8 cellular contexts compared by ENCODE assay signal in genomic region chr6:46734867-46735719, GRCh38. TPM values are rescaled to one million over a fixed set of nuclear protein-coding genes. Genes with fewer than 3 reads are reported as not detected.
DNase-seq lines count a peak whose midpoint lies in the region; ATAC-seq, FAIRE-seq and TF ChIP-seq lines count a peak whose summit lies in the region.

Gene PLA2G7 (minus strand): TSS chr6:46735375. CDS start chr6:46722891, 12,484 bp downstream.

- no peak for TF ChIP-seq EP300 in GM12878 (IDR thresholded peaks at IDR 0.05; ENCODE audit: borderline replicate concordance in 1 of 2, control insufficient read depth in 1 of 2, low read depth in 2 of 2, low read length in 2 of 2)

- WGBS in GM12878 (ENCODE audit: insufficient coverage, insufficient replicate concordance, low lambda C conversion rate, missing lambda C conversion rate): 15% methylated on average over 52 of the region's 73 CpGs

- POLR2A ChIA-PET in GM12878 (lab: Charles Lee): no interaction called here

- H3K9ac ChIP-seq in GM12878 (ENCODE audit: control insufficient read depth, insufficient read depth, low read length) (no peak within 1 kb of the TSS), iPS-20b (ENCODE audit: low read depth, low read length) (peak within 1 kb of the TSS; percentile 81)

- no peak for FAIRE-seq in GM12878 (lab: Jason Lieb, UNC)

- RAD21 ChIA-PET in GM12878 (lab: Charles Lee; ENCODE audit: unreplicated experiment): no interaction called here

- H2AFZ ChIP-seq in GM12878 (ENCODE audit: control insufficient read depth, low read depth, low read length): no peak within 1 kb of the TSS

- no peaks in the 10 kb centered on the region for H3K36me3 ChIP-seq in GM12878 (ENCODE audit: control insufficient read depth in 2 of 2, insufficient read depth in 2 of 2, low read length in 1 of 2)
- no peaks in the 10 kb centered on the region for H3K36me3 ChIP-seq in iPS-20b (ENCODE audit: insufficient read depth, low read depth, low read length)
- H3K36me3 ChIP-seq in gastrocnemius medialis: no peaks in the 10 kb centered on the region

- TF ChIP-seq POLR2A in GM12878 (IDR thresholded peaks at IDR 0.05; ENCODE audit: low read depth, low read length): no peak
- no peak for TF ChIP-seq POLR2A in gastrocnemius medialis (IDR thresholded peaks at IDR 0.05)

- no peaks in the 10 kb centered on the region for H3K36me3 Mint-ChIP-seq in activated T-cell treated with anti-CD3 and anti-CD28 coated beads, Interleukin-2, amount 50 U/mL, for 4 hours (ENCODE audit: insufficient read depth)

- no peak within 1 kb of the TSS for H3K27ac ChIP-seq in GM12878 (ENCODE audit: control insufficient read depth, insufficient read depth)
- H3K27ac ChIP-seq in iPS-20b (ENCODE audit: low read length): no peak within 1 kb of the TSS
- H3K27ac ChIP-seq in gastrocnemius medialis: no peak within 1 kb of the TSS

- peaks cover 8% of the 10 kb centered on the region for H3K4me1 Mint-ChIP-seq in activated T-cell treated with anti-CD3 and anti-CD28 coated beads, Interleukin-2, amount 50 U/mL, for 4 hours (ENCODE audit: low read depth)

- intact Hi-C loops in GM12878 (cut with micrococcal nuclease; ENCODE audit: unreplicated experiment): no loop called here
- intact Hi-C loops in gastrocnemius medialis (cut with DNase I; ENCODE audit: low total_unique reads): no loop called here

- H3K4me3 ChIP-seq in GM12878: no peak within 1 kb of the TSS
- peak within 1 kb of the TSS; percentile 89 for H3K4me3 ChIP-seq in iPS-20b (ENCODE audit: low read length)
- peak within 1 kb of the TSS; percentile 43 to 67 (median 54) for H3K4me3 ChIP-seq in gastrocnemius medialis

- H3K4me1 ChIP-seq in GM12878 (ENCODE audit: control insufficient read depth, insufficient read depth, low read length) (no peaks in the 10 kb centered on the region), iPS-20b (ENCODE audit: insufficient read depth, low read length) (peaks cover 4% of the 10 kb centered on the region; the same call in 1 of the 2 replicates), gastrocnemius medialis (peaks cover 3 to 11% of the 10 kb centered on the region in 2 donors)

- no peaks in the 10 kb centered on the region for H4K20me1 ChIP-seq in GM12878 (ENCODE audit: control insufficient read depth, insufficient read depth)

- H3K27me3 Mint-ChIP-seq in activated T-cell treated with anti-CD3 and anti-CD28 coated beads, Interleukin-2, amount 50 U/mL, for 4 hours (ENCODE audit: low read depth): peaks cover 61% of the 10 kb centered on the region

- no peak within 1 kb of the TSS for H3K4me3 Mint-ChIP-seq in activated T-cell treated with anti-CD3 and anti-CD28 coated beads, Interleukin-2, amount 50 U/mL, for 4 hours

- H3K9me3 Mint-ChIP-seq in activated T-cell treated with anti-CD3 and anti-CD28 coated beads, Interleukin-2, amount 50 U/mL, for 4 hours: no peaks in the 10 kb centered on the region

- in situ Hi-C loops in GM12878 (cut with MboI): no loop called here
- in situ Hi-C loops in gastrocnemius medialis (cut with MboI; ENCODE audit: low sequenced_read_pairs in 4 of 4): no loop called here

- H3K27me3 ChIP-seq in GM12878 (replicated peaks in 1 of 2; ENCODE audit: control insufficient read depth in 2 of 2, insufficient read depth in 2 of 2, low read length in 1 of 2) (peaks cover 3 to 8% of the 10 kb centered on the region in 2 experiments), iPS-20b (ENCODE audit: insufficient read depth, low read length) (peaks cover 42% of the 10 kb centered on the region), gastrocnemius medialis (peaks cover 5 to 34% (median 18%) of the 10 kb centered on the region in 3 donors)

- no peaks in the 10 kb centered on the region for H3K79me2 ChIP-seq in GM12878 (ENCODE audit: control insufficient read depth, insufficient read depth, low read length)

- no TSS peak for BruUV-seq in GM12878 (replicated peaks; lab: Mats Ljungman, UMichigan)

- DNase-seq in activated T-cell treated with anti-CD3 and anti-CD28 coated beads, Interleukin-2, amount 50 U/mL, for 4 hours: no peak
- no peak for DNase-seq in activated T-cell treated with anti-CD3 and anti-CD28 coated beads, Interleukin-2, amount 50 U/mL, for 48 hours
- no peak for DNase-seq in GM12878 (ENCODE audit: low read depth, low spot score)
- DNase-seq in gastrocnemius medialis: no peak
- no peak for DNase-seq in NCI-H2196 (lab: John Stamatoyannopoulos, UW; ENCODE audit: unreplicated experiment)

- H3K9me3 ChIP-seq in GM12878 (replicated peaks; ENCODE audit: control insufficient read depth, insufficient read depth, low read length): no peaks in the 10 kb centered on the region
- no peaks in the 10 kb centered on the region for H3K9me3 ChIP-seq in iPS-20b (ENCODE audit: insufficient read depth, low read depth, low read length)
- H3K9me3 ChIP-seq in gastrocnemius medialis: no peaks in the 10 kb centered on the region

- TF ChIP-seq CTCF in GM12878 (IDR thresholded peaks at IDR 0.05 in 2 of 3, conservative IDR thresholded peaks at IDR 0.05 in 1 of 3; ENCODE audit: control insufficient read depth in 2 of 3, extremely low read depth in 1 of 3, insufficient read depth in 1 of 3, low read depth in 3 of 3, low read length in 3 of 3): no peak
- TF ChIP-seq CTCF in gastrocnemius medialis (IDR thresholded peaks at IDR 0.05 in 4 of 5, conservative IDR thresholded peaks at IDR 0.05 in 1 of 5): no peak

- SMC1A ChIA-PET in GM12878 (lab: Charles Lee; ENCODE audit: uncharacterized antibody, unreplicated experiment): no interaction called here

- CTCF ChIA-PET in GM12878 (lab: Yijun Ruan, JAX): interaction anchor here (0.6 kb wide), 1 partner anchor 1089 kb away, joined by 3 read pairs; no protein-coding TSS in a partner anchor

- TF ChIP-seq RAD21 in GM12878 (IDR thresholded peaks at IDR 0.05; ENCODE audit: insufficient read depth, low read depth, low read length): no peak

- H3K4me2 ChIP-seq in GM12878 (ENCODE audit: control insufficient read depth, insufficient read depth): no peak within 1 kb of the TSS

- peak; percentile 46 to 65 for ATAC-seq in activated T-cell treated with anti-CD3 and anti-CD28 coated beads, Interleukin-2, amount 50 U/mL, for 4 hours
- ATAC-seq in GM12878 (no peak), gastrocnemius medialis (peak; percentile 46 to 60), GM19351 (IDR thresholded peaks at IDR 0.05; ENCODE audit: unreplicated experiment) (no peak), HG02642 (IDR thresholded peaks at IDR 0.05; ENCODE audit: poor library complexity, unreplicated experiment) (no peak)

TF ChIP-seq in GM12878, 131 proteins besides CTCF, POLR2A, EP300 and RAD21:
- TF ChIP-seq ESRRA (IDR thresholded peaks at IDR 0.05; ENCODE audit: low read length) (no peak), EZH2 (IDR thresholded peaks at IDR 0.05; ENCODE audit: borderline replicate concordance, control insufficient read depth, low read depth, low read length) (0 out of 2 replicates have a peak, but pooled peaks have one; percentile 54), ATF2 (IDR thresholded peaks at IDR 0.05; ENCODE audit: low read length) (no peak), SUZ12 (IDR thresholded peaks at IDR 0.05; ENCODE audit: unreplicated experiment) (peak; percentile 80)

RNA-seq across cellular contexts. Expression of gene PLA2G7, which starts in this region (rescaled TPM):
- not detected for total RNA-seq in activated T-cell treated with anti-CD3 and anti-CD28 coated beads, Interleukin-2, amount 50 U/mL, for 4 hours
- total RNA-seq in GM12878 (2013; cell fraction: nucleolus; rRNA removed): not detected in 2 replicates
- total RNA-seq in GM12878 (2014; rRNA removed) (not detected in 2 replicates), GM12878 (2014; rRNA removed; fragmentation: Illumina TruSeq; extraction: Trizol) (not detected in 2 replicates), GM12878 (2021) (not detected in 2 replicates), gastrocnemius medialis (not detected)
- polyA plus RNA-seq in GM12878 (2011; ENCODE audit: low read depth): not detected
- polyA plus RNA-seq in GM12878 (2011; rRNA removed) (not detected in 2 replicates), GM12878 (2014; fragmentation: Illumina TruSeq; extraction: Trizol) (not detected in 2 replicates), GM12878 (2014; fragmentation: Nextera tagmentation; extraction: Ambion mirVana) (not detected), GM12878 (2014; rRNA removed) (not detected in 2 replicates), GM12878 (2016; fragmentation: Nextera tagmentation; extraction: Ambion mirVana) (not detected)
- polyA plus RNA-seq in GM12878 (2011; cell fraction: cytosol; rRNA removed): not detected in 2 replicates
- not detected in 2 replicates for polyA plus RNA-seq in GM12878 (2011; cell fraction: nucleus; rRNA removed)
- not detected in 2 replicates for polyA plus RNA-seq in GM12878 (2012)
- polyA minus RNA-seq in GM12878 (2011; rRNA and poly(A)+ RNA removed): not detected in 2 replicates
- polyA minus RNA-seq in GM12878 (2011; cell fraction: cytosol; rRNA and poly(A)+ RNA removed): not detected in 2 replicates
- polyA minus RNA-seq in GM12878 (2011; cell fraction: nucleus; rRNA and poly(A)+ RNA removed): not detected in 2 replicates

Comparison
In these comparisons a context has a peak if more than half of its experiments do, and no peak if none do; other contexts are left out.
1. Peak in ATAC-seq in activated T-cell treated with anti-CD3 and anti-CD28 coated beads, Interleukin-2, amount 50 U/mL, for 4 hours; RNA of the gene not detected or under 1 TPM.
2. Peak in ATAC-seq and H3K4me3 ChIP-seq in gastrocnemius medialis; RNA of the gene not detected or under 1 TPM.